19 cellular contexts compared by ENCODE assay signal in genomic region chr2:217838409-217838831, GRCh38.
DNase-seq lines count a peak whose midpoint lies in the region; ATAC-seq and TF ChIP-seq lines count a peak whose summit lies in the region.
"Had no signal": no experiment of that assay in that cellular context is flagged by ENCODE, and none has a peak within 500 bp of the region (broad histone marks: within the 10 kb centered on the region; RNA-seq: fewer than 3 reads in every experiment).

No MANE protein-coding gene starts in this region.

- peak overlapping the region; percentile 21; the same call in 1 of the 2 replicates for H3K23ac ChIP-seq in IMR-90 (ENCODE audit: low read depth, low read length)

- H3K9ac ChIP-seq in IMR-90 (ENCODE audit: low read depth, low read length) (no peak overlapping the region), smooth muscle cell (ENCODE audit: low read depth) (no peak overlapping the region)

- dilution Hi-C loops in IMR-90 (cut with HindIII; ENCODE audit: low sequenced_read_pairs, unreplicated experiment) = no loop called here

- peaks cover 16 to 72% of the 10 kb centered on the region in 2 experiments for H3K79me1 ChIP-seq in IMR-90 (ENCODE audit: low read depth in 1 of 2, low read length in 2 of 2)

- no peak overlapping the region for H2AK9ac ChIP-seq in IMR-90 (replicated peaks; ENCODE audit: low read depth, low read length, poor library complexity)

- TF ChIP-seq POLR2A in IMR-90 (IDR thresholded peaks at IDR 0.05; ENCODE audit: low read depth, low read length) (no peak), gastroesophageal sphincter (IDR thresholded peaks at IDR 0.05) (no peak)

- H4K8ac ChIP-seq in IMR-90 (ENCODE audit: low read depth in 2 of 2, low read length in 2 of 2) = no peak overlapping the region

- H2AFZ ChIP-seq in IMR-90 (replicated peaks; ENCODE audit: low read length, poor library complexity) = no peak overlapping the region
- H2AFZ ChIP-seq in smooth muscle cell (ENCODE audit: low read depth) = no peak overlapping the region
- H2AFZ ChIP-seq: PC-9 had no signal

- CTCF ChIA-PET in IMR-90 (lab: Yijun Ruan, JAX) = no interaction called here

- peaks cover 6% of the 10 kb centered on the region for H3K4me1 Mint-ChIP-seq in mesothelial cell of epicardium
- H3K4me1 Mint-ChIP-seq: activated naive CD8-positive, alpha-beta T cell treated with anti-CD3 and anti-CD28 coated beads, Interleukin-2, amount 50 U/mL, for 24 hours; naive thymus-derived CD8-positive, alpha-beta T cell had no signal

- H3K36me3 Mint-ChIP-seq in mesothelial cell of epicardium = peaks cover 13% of the 10 kb centered on the region
- H3K36me3 Mint-ChIP-seq: naive thymus-derived CD8-positive, alpha-beta T cell had no signal

- H2BK15ac ChIP-seq in IMR-90 (ENCODE audit: low read depth, low read length) = no peak overlapping the region

- peaks cover 17% of the 10 kb centered on the region for H3F3A ChIP-seq in smooth muscle cell (ENCODE audit: low read depth)

- no peaks in the 10 kb centered on the region for H3K9me3 ChIP-seq in IMR-90 (ENCODE audit: control insufficient read depth, insufficient read depth, low read length)
- no peaks in the 10 kb centered on the region for H3K9me3 ChIP-seq in gastroesophageal sphincter
- no peaks in the 10 kb centered on the region for H3K9me3 ChIP-seq in smooth muscle cell (replicated peaks; ENCODE audit: low read depth)
- no peaks in the 10 kb centered on the region for H3K9me3 ChIP-seq in aorta (ENCODE audit: control insufficient read depth, low read length)

- in situ Hi-C loops in IMR-90 (cut with MboI; ENCODE audit: low sequenced_read_pairs) = no loop called here

- H3K18ac ChIP-seq in IMR-90 (ENCODE audit: low read depth, low read length) = no peak overlapping the region

- H3K9me3 Mint-ChIP-seq in mesothelial cell of epicardium = no peaks in the 10 kb centered on the region
- H3K9me3 Mint-ChIP-seq: activated naive CD8-positive, alpha-beta T cell treated with anti-CD3 and anti-CD28 coated beads, Interleukin-2, amount 50 U/mL, for 24 hours; naive thymus-derived CD8-positive, alpha-beta T cell had no signal

- H3K14ac ChIP-seq in IMR-90 (replicated peaks; ENCODE audit: low read depth, low read length) = no peak overlapping the region

- H3K4me2 ChIP-seq in IMR-90 (ENCODE audit: low read depth, low read length) (no peak overlapping the region), smooth muscle cell (no peak overlapping the region)
- H3K4me2 ChIP-seq: PC-9 had no signal

- H3K27me3 ChIP-seq in IMR-90 (ENCODE audit: control insufficient read depth, insufficient read depth, low read length) (no peaks in the 10 kb centered on the region), gastroesophageal sphincter (no peaks in the 10 kb centered on the region), smooth muscle cell (ENCODE audit: low read depth) (no peaks in the 10 kb centered on the region), aorta (ENCODE audit: control insufficient read depth in 1 of 2, insufficient read depth in 2 of 2, low read length in 1 of 2) (no peaks in the 10 kb centered on the region)

- intact Hi-C loops in IMR-90 (cut with micrococcal nuclease) = no loop called here
- intact Hi-C loops in aorta (cut with DNase I) = no loop called here

- H3K9me1 ChIP-seq in IMR-90 (ENCODE audit: insufficient read depth, low read length) = peaks cover 33% of the 10 kb centered on the region

- TF ChIP-seq EP300 in gastroesophageal sphincter (IDR thresholded peaks at IDR 0.05) = no peak

- WGBS in IMR-90 (ENCODE audit: extremely low coverage in 2 of 2, insufficient read length in 1 of 2), 2 experiments = no CpG with 5 or more reads among the region's 5 CpGs
- WGBS in gastroesophageal sphincter (ENCODE audit: low coverage in 1 of 2), 2 donors = 46% methylated on average over 2 of the region's 5 CpGs; no CpG with 5 or more reads in 1 of the 2 donors
- WGBS in smooth muscle cell (ENCODE audit: low lambda C conversion rate) = 89% methylated on average over 5 of the region's 5 CpGs
- WGBS in aorta, 2 donors = 32 to 44% methylated on average over 4 to 5 of the region's 5 CpGs

- H4K5ac ChIP-seq in IMR-90 (ENCODE audit: low read depth, low read length) = no peak overlapping the region

- H3K36me3 ChIP-seq in IMR-90 (ENCODE audit: control insufficient read depth, insufficient read depth, low read length) (peaks cover 32% of the 10 kb centered on the region), gastroesophageal sphincter (peaks cover 0 to 65% of the 10 kb centered on the region in 2 donors), smooth muscle cell (ENCODE audit: low read depth) (no peaks in the 10 kb centered on the region), aorta (ENCODE audit: control insufficient read depth in 1 of 2, insufficient read depth in 2 of 2, low read length in 1 of 2) (peaks cover 4 to 24% of the 10 kb centered on the region in 2 donors)

- no peak overlapping the region for H3K4me3 Mint-ChIP-seq in mesothelial cell of epicardium
- H3K4me3 Mint-ChIP-seq: activated naive CD8-positive, alpha-beta T cell treated with anti-CD3 and anti-CD28 coated beads, Interleukin-2, amount 50 U/mL, for 24 hours; naive thymus-derived CD8-positive, alpha-beta T cell had no signal

- H3K56ac ChIP-seq in IMR-90 (ENCODE audit: extremely low read depth, insufficient read depth, low read length) = no peak overlapping the region

- no peak overlapping the region for H2BK20ac ChIP-seq in IMR-90 (ENCODE audit: low read depth, low read length)

- peak overlapping the region; percentile 23 for H3K27ac Mint-ChIP-seq in mesothelial cell of epicardium
- H3K27ac Mint-ChIP-seq: activated naive CD8-positive, alpha-beta T cell treated with anti-CD3 and anti-CD28 coated beads, Interleukin-2, amount 50 U/mL, for 24 hours; naive thymus-derived CD8-positive, alpha-beta T cell had no signal

- H3K4ac ChIP-seq in IMR-90 (ENCODE audit: low read depth, low read length) = no peak overlapping the region

- no peak overlapping the region for H4K91ac ChIP-seq in IMR-90 (ENCODE audit: insufficient read depth, low read depth, low read length)

- BruUV-seq in IMR-90 (replicated peaks; lab: Mats Ljungman, UMichigan) = no TSS peak

- H3K4me1 ChIP-seq in IMR-90 (ENCODE audit: control insufficient read depth, insufficient read depth, low read length) = peaks cover 11% of the 10 kb centered on the region
- H3K4me1 ChIP-seq in gastroesophageal sphincter = peaks cover 12 to 100% (median 82%) of the 10 kb centered on the region in 3 donors
- peaks cover 19% of the 10 kb centered on the region for H3K4me1 ChIP-seq in smooth muscle cell (ENCODE audit: low read depth)
- H3K4me1 ChIP-seq in aorta (ENCODE audit: control insufficient read depth in 1 of 2, insufficient read depth in 2 of 2, low read length in 2 of 2) = peaks cover 0 to 4% of the 10 kb centered on the region in 2 donors

- no peak for ATAC-seq in IMR-90 (ENCODE audit: low read depth)
- ATAC-seq in gastroesophageal sphincter = no peak
- ATAC-seq in aorta (ENCODE audit: low FRiP score) = no peak
- ATAC-seq in GM19328 (IDR thresholded peaks at IDR 0.05; ENCODE audit: unreplicated experiment) = no peak
- ATAC-seq: activated CD4-positive, CD25-positive, alpha-beta regulatory T cell treated with anti-CD3 and anti-CD28 coated beads, Interleukin-2, amount 50 U/mL, for 24 hours; activated naive CD8-positive, alpha-beta T cell treated with anti-CD3 and anti-CD28 coated beads, Interleukin-2, amount 50 U/mL, for 24 hours; naive thymus-derived CD8-positive, alpha-beta T cell had no signal

- H3K4me3 ChIP-seq in IMR-90 (ENCODE audit: insufficient read depth, low read depth, low read length) (no peak overlapping the region), gastroesophageal sphincter (no peak overlapping the region), smooth muscle cell (no peak overlapping the region), aorta (ENCODE audit: low read length in 2 of 2) (no peak overlapping the region)
- H3K4me3 ChIP-seq: PC-9 had no signal

- no peak overlapping the region for H2BK120ac ChIP-seq in IMR-90 (ENCODE audit: low read depth, low read length)

- TF ChIP-seq CTCF in IMR-90 (conservative IDR thresholded peaks at IDR 0.05; ENCODE audit: low read depth, low read length) (no peak), gastroesophageal sphincter (IDR thresholded peaks at IDR 0.05) (no peak), mesothelial cell of epicardium (IDR thresholded peaks at IDR 0.05; ENCODE audit: unreplicated experiment) (no peak), smooth muscle cell (IDR thresholded peaks at IDR 0.05; ENCODE audit: borderline replicate concordance, insufficient read depth, poor library complexity, severe bottlenecking) (no peak)

- H4K20me1 ChIP-seq in IMR-90 (ENCODE audit: insufficient read depth, low read length) (peaks cover 48% of the 10 kb centered on the region), smooth muscle cell (ENCODE audit: low read depth) (peaks cover 100% of the 10 kb centered on the region)

- POLR2A ChIA-PET in IMR-90 (lab: Charles Lee; ENCODE audit: unreplicated experiment) = no interaction called here

- H3K27ac ChIP-seq in IMR-90 (ENCODE audit: insufficient read depth, low read length) = no peak overlapping the region
- peak overlapping the region; percentile 83 to 93 (median 90) for H3K27ac ChIP-seq in gastroesophageal sphincter
- H3K27ac ChIP-seq in smooth muscle cell (ENCODE audit: low read depth) = peak overlapping the region; percentile 88
- H3K27ac ChIP-seq in aorta (ENCODE audit: low read depth in 1 of 2, low read length in 2 of 2) = peak overlapping the region in 1 of 2 donors; percentile 55
- H3K27ac ChIP-seq: PC-9 had no signal

- TF ChIP-seq RAD21 in IMR-90 (IDR thresholded peaks at IDR 0.05; ENCODE audit: low read length) = no peak

- no peak overlapping the region for H2AK5ac ChIP-seq in IMR-90 (ENCODE audit: low read depth, low read length)

- no peaks in the 10 kb centered on the region for H3K27me3 Mint-ChIP-seq in mesothelial cell of epicardium (ENCODE audit: low read depth)

- H2BK5ac ChIP-seq in IMR-90 (ENCODE audit: low read depth, low read length, poor library complexity, severe bottlenecking) = no peak overlapping the region

- H3K79me2 ChIP-seq in smooth muscle cell (ENCODE audit: low read depth) = peaks cover 12% of the 10 kb centered on the region

- DNase-seq in IMR-90 (no peak), mesothelial cell of epicardium (ENCODE audit: low spot score in 2 of 2, unreplicated experiment in 2 of 2) (no peak), smooth muscle cell (lab: John Stamatoyannopoulos, UW; ENCODE audit: unreplicated experiment) (no peak), aorta (no peak), SIG-M5 treated with dmso at 0.1 percent for 504 hours (lab: John Stamatoyannopoulos, UW; ENCODE audit: unreplicated experiment) (no peak), NCI-H1417 treated with DMSO at 0.1 percent for 48 hours (lab: John Stamatoyannopoulos, UW) (no peak)
- DNase-seq: activated naive CD8-positive, alpha-beta T cell treated with anti-CD3 and anti-CD28 coated beads, Interleukin-2, amount 50 U/mL, for 24 hours; activated T-cell treated with anti-CD3 and anti-CD28 coated beads for 4 hours; dermis blood vessel endothelial cell; DMS153; KBM-7; naive thymus-derived CD8-positive, alpha-beta T cell; NCI-H1436; NCI-H524 treated with DMSO at 0.1 percent for 48 hours; PC-9; T-helper 1 cell had no signal

TF ChIP-seq in IMR-90, 13 proteins besides CTCF, POLR2A, EP300 and RAD21 (continues in another document):
- TF ChIP-seq MXI1 (IDR thresholded peaks at IDR 0.05; ENCODE audit: borderline replicate concordance, low read depth, low read length) (no peak), BHLHE40 (IDR thresholded peaks at IDR 0.05; ENCODE audit: low read depth, low read length) (no peak), SMC3 (IDR thresholded peaks at IDR 0.05; ENCODE audit: low read depth, low read length) (no peak)
